1 cellular context compared by ENCODE assay signal in genomic region chr21:41879190-41879998, GRCh38.
A peak's percentile ranks its signal among the peaks of the same experiment; 100 is the strongest.
TF ChIP-seq lines count a peak whose summit lies in the region.

A gene with protein sequence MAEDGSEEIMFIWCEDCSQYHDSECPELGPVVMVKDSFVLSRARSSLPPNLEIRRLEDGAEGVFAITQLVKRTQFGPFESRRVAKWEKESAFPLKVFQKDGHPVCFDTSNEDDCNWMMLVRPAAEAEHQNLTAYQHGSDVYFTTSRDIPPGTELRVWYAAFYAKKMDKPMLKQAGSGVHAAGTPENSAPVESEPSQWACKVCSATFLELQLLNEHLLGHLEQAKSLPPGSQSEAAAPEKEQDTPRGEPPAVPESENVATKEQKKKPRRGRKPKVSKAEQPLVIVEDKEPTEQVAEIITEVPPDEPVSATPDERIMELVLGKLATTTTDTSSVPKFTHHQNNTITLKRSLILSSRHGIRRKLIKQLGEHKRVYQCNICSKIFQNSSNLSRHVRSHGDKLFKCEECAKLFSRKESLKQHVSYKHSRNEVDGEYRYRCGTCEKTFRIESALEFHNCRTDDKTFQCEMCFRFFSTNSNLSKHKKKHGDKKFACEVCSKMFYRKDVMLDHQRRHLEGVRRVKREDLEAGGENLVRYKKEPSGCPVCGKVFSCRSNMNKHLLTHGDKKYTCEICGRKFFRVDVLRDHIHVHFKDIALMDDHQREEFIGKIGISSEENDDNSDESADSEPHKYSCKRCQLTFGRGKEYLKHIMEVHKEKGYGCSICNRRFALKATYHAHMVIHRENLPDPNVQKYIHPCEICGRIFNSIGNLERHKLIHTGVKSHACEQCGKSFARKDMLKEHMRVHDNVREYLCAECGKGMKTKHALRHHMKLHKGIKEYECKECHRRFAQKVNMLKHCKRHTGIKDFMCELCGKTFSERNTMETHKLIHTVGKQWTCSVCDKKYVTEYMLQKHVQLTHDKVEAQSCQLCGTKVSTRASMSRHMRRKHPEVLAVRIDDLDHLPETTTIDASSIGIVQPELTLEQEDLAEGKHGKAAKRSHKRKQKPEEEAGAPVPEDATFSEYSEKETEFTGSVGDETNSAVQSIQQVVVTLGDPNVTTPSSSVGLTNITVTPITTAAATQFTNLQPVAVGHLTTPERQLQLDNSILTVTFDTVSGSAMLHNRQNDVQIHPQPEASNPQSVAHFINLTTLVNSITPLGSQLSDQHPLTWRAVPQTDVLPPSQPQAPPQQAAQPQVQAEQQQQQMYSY (minus strand): TSS chr21:41879344. CDS start chr21:41860363, 18,981 bp downstream.

TF ChIP-seq in HepG2, 621 proteins besides CTCF, POLR2A, EP300 and RAD21 (continued from another document):
- TF ChIP-seq SOX6 (IDR thresholded peaks at IDR 0.05), result no peak
- no peak for TF ChIP-seq SOX6 (CRISPR knock-in tag; IDR thresholded peaks at IDR 0.05)
- no peak for TF ChIP-seq ZNF747 (CRISPR knock-in tag; IDR thresholded peaks at IDR 0.05; ENCODE audit: borderline replicate concordance)
- TF ChIP-seq TBL1XR1 (IDR thresholded peaks at IDR 0.05; ENCODE audit: borderline replicate concordance, low read length, partially characterized antibody), result no peak
- no peak for TF ChIP-seq ZNF101 (CRISPR knock-in tag; IDR thresholded peaks at IDR 0.05; ENCODE audit: borderline replicate concordance, low read depth)
- TF ChIP-seq RFX1 (IDR thresholded peaks at IDR 0.05), result no peak
- peak; percentile 66; the same call in 1 of the 2 replicates for TF ChIP-seq HCFC1 (IDR thresholded peaks at IDR 0.05; ENCODE audit: low read depth, low read length)
- no peak for TF ChIP-seq TFE3 (CRISPR knock-in tag; IDR thresholded peaks at IDR 0.05)
- TF ChIP-seq, protein P1, sequence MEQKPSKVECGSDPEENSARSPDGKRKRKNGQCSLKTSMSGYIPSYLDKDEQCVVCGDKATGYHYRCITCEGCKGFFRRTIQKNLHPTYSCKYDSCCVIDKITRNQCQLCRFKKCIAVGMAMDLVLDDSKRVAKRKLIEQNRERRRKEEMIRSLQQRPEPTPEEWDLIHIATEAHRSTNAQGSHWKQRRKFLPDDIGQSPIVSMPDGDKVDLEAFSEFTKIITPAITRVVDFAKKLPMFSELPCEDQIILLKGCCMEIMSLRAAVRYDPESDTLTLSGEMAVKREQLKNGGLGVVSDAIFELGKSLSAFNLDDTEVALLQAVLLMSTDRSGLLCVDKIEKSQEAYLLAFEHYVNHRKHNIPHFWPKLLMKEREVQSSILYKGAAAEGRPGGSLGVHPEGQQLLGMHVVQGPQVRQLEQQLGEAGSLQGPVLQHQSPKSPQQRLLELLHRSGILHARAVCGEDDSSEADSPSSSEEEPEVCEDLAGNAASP (CRISPR knock-in tag; IDR thresholded peaks at IDR 0.05; ENCODE audit: borderline replicate concordance), result peak; percentile 20; the same call in 1 of the 2 replicates
- TF ChIP-seq ZNF790 (CRISPR knock-in tag; IDR thresholded peaks at IDR 0.05; ENCODE audit: borderline replicate concordance), result no peak
- TF ChIP-seq RAD51 (IDR thresholded peaks at IDR 0.05; ENCODE audit: borderline replicate concordance), result no peak
- no peak for TF ChIP-seq ZNF17 (CRISPR knock-in tag; IDR thresholded peaks at IDR 0.05)
- no peak for TF ChIP-seq ZNF704 (CRISPR knock-in tag; IDR thresholded peaks at IDR 0.05; ENCODE audit: borderline replicate concordance)
- TF ChIP-seq, protein P2, sequence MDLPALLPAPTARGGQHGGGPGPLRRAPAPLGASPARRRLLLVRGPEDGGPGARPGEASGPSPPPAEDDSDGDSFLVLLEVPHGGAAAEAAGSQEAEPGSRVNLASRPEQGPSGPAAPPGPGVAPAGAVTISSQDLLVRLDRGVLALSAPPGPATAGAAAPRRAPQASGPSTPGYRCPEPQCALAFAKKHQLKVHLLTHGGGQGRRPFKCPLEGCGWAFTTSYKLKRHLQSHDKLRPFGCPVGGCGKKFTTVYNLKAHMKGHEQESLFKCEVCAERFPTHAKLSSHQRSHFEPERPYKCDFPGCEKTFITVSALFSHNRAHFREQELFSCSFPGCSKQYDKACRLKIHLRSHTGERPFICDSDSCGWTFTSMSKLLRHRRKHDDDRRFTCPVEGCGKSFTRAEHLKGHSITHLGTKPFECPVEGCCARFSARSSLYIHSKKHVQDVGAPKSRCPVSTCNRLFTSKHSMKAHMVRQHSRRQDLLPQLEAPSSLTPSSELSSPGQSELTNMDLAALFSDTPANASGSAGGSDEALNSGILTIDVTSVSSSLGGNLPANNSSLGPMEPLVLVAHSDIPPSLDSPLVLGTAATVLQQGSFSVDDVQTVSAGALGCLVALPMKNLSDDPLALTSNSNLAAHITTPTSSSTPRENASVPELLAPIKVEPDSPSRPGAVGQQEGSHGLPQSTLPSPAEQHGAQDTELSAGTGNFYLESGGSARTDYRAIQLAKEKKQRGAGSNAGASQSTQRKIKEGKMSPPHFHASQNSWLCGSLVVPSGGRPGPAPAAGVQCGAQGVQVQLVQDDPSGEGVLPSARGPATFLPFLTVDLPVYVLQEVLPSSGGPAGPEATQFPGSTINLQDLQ (CRISPR knock-in tag; IDR thresholded peaks at IDR 0.05), result 0 out of 2 replicates have a peak, but pooled peaks have one; percentile 30
- TF ChIP-seq ZSCAN20 (CRISPR knock-in tag; IDR thresholded peaks at IDR 0.05; ENCODE audit: borderline replicate concordance), result no peak
- TF ChIP-seq POLR2G (IDR thresholded peaks at IDR 0.05; ENCODE audit: low read depth, low read length), result peak; percentile 68
- TF ChIP-seq ZNF513 (CRISPR knock-in tag; conservative IDR thresholded peaks at IDR 0.05), result no peak
- TF ChIP-seq ZNF777 (CRISPR knock-in tag; IDR thresholded peaks at IDR 0.05), result no peak
- TF ChIP-seq MYNN (CRISPR knock-in tag; IDR thresholded peaks at IDR 0.05; ENCODE audit: low read depth), result no peak
- no peak for TF ChIP-seq ATF4 (CRISPR knock-in tag; IDR thresholded peaks at IDR 0.05)
- peak in 1 of 2 experiments; percentile 58; a peak in 1 of 4 replicates for TF ChIP-seq HMGXB4 (CRISPR knock-in tag; IDR thresholded peaks at IDR 0.05; ENCODE audit: borderline replicate concordance in 1 of 2, low read depth in 1 of 2)
- no peak for TF ChIP-seq MAF1 (CRISPR knock-in tag; IDR thresholded peaks at IDR 0.05; ENCODE audit: borderline replicate concordance)
- peak; percentile 55; the same call in 1 of the 2 replicates for TF ChIP-seq DMAP1 (CRISPR knock-in tag; IDR thresholded peaks at IDR 0.05)
- no peak for TF ChIP-seq CBX1 (IDR thresholded peaks at IDR 0.05; ENCODE audit: low read depth)
- TF ChIP-seq ARNTL (CRISPR knock-in tag; IDR thresholded peaks at IDR 0.05), result 0 out of 2 replicates have a peak, but pooled peaks have one; percentile 33
- no peak for TF ChIP-seq GATAD2A (CRISPR knock-in tag; IDR thresholded peaks at IDR 0.05)
- 0 out of 2 replicates have a peak, but pooled peaks have one; percentile 36 for TF ChIP-seq NFKB2 (CRISPR knock-in tag; IDR thresholded peaks at IDR 0.05; ENCODE audit: borderline replicate concordance)
- TF ChIP-seq FOXO1 (CRISPR knock-in tag; IDR thresholded peaks at IDR 0.05), result no peak
- peak; percentile 37; the same call in 1 of the 2 replicates for TF ChIP-seq ZNF678 (CRISPR knock-in tag; IDR thresholded peaks at IDR 0.05)
- TF ChIP-seq KLF15 (CRISPR knock-in tag; IDR thresholded peaks at IDR 0.05; ENCODE audit: borderline replicate concordance), result no peak
- no peak for TF ChIP-seq ELF3 (CRISPR knock-in tag; IDR thresholded peaks at IDR 0.05)
- no peak for TF ChIP-seq CCDC6 (CRISPR knock-in tag; IDR thresholded peaks at IDR 0.05)
- peak; percentile 46; the same call in 1 of the 2 replicates for TF ChIP-seq ZNF761 (CRISPR knock-in tag; conservative IDR thresholded peaks at IDR 0.05)
- no peak for TF ChIP-seq NR3C1 (CRISPR knock-in tag; IDR thresholded peaks at IDR 0.05)
- TF ChIP-seq, protein P3, sequence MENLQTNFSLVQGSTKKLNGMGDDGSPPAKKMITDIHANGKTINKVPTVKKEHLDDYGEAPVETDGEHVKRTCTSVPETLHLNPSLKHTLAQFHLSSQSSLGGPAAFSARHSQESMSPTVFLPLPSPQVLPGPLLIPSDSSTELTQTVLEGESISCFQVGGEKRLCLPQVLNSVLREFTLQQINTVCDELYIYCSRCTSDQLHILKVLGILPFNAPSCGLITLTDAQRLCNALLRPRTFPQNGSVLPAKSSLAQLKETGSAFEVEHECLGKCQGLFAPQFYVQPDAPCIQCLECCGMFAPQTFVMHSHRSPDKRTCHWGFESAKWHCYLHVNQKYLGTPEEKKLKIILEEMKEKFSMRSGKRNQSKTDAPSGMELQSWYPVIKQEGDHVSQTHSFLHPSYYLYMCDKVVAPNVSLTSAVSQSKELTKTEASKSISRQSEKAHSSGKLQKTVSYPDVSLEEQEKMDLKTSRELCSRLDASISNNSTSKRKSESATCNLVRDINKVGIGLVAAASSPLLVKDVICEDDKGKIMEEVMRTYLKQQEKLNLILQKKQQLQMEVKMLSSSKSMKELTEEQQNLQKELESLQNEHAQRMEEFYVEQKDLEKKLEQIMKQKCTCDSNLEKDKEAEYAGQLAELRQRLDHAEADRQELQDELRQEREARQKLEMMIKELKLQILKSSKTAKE (CRISPR knock-in tag; IDR thresholded peaks at IDR 0.05; ENCODE audit: borderline replicate concordance), result no peak
